2 cellular contexts compared by ENCODE assay signal in genomic region chr11:19116315-19116970, GRCh38.
A peak's percentile ranks its signal among the peaks of the same experiment; 100 is the strongest.
TF ChIP-seq lines count a peak whose summit lies in the region.

No MANE protein-coding gene starts in this region.

TF ChIP-seq in HEK293, 187 proteins besides CTCF, POLR2A, EP300 and RAD21 (continued from another document):
- no peak for TF ChIP-seq ZNF239 (tag by site-specific recombination; IDR thresholded peaks at IDR 0.05)
- no peak for TF ChIP-seq ZNF416 (tag by site-specific recombination; IDR thresholded peaks at IDR 0.05)
- no peak for TF ChIP-seq ZNF677 (tag by site-specific recombination; IDR thresholded peaks at IDR 0.05)
- TF ChIP-seq ZNF114 (tag by site-specific recombination; IDR thresholded peaks at IDR 0.05), result no peak
- TF ChIP-seq SETDB1 (IDR thresholded peaks at IDR 0.05; ENCODE audit: insufficient read length, low read length), result no peak
- TF ChIP-seq SCRT1 (tag by site-specific recombination; IDR thresholded peaks at IDR 0.05; ENCODE audit: borderline replicate concordance), result no peak
- TF ChIP-seq ZNF600 (tag by site-specific recombination; IDR thresholded peaks at IDR 0.05), result no peak
- TF ChIP-seq ZNF24 (tag by site-specific recombination; IDR thresholded peaks at IDR 0.05), result no peak
- no peak for TF ChIP-seq ZNF132 (tag by site-specific recombination; IDR thresholded peaks at IDR 0.05; ENCODE audit: borderline replicate concordance)
- no peak for TF ChIP-seq ELK4 (IDR thresholded peaks at IDR 0.05; ENCODE audit: borderline replicate concordance, low read depth, low read length)
- TF ChIP-seq ZBTB7A (tag by site-specific recombination; IDR thresholded peaks at IDR 0.05; ENCODE audit: low read depth), result no peak
- no peak for TF ChIP-seq ZNF529 (tag by site-specific recombination; IDR thresholded peaks at IDR 0.05; ENCODE audit: insufficient replicate concordance)
- TF ChIP-seq REST (tag by site-specific recombination; IDR thresholded peaks at IDR 0.05), result no peak
- no peak for TF ChIP-seq ZNF426 (tag by site-specific recombination; IDR thresholded peaks at IDR 0.05)

TF ChIP-seq in K562, 482 proteins besides CTCF, POLR2A, EP300 and RAD21 (continued from another document):
- TF ChIP-seq ZNF277 (CRISPR knock-in tag; IDR thresholded peaks at IDR 0.05; ENCODE audit: borderline replicate concordance), result no peak
- 0 out of 2 replicates have a peak, but pooled peaks have one; percentile 5 for TF ChIP-seq EGR1 (conservative IDR thresholded peaks at IDR 0.05)
- no peak for TF ChIP-seq ZNF274 (IDR thresholded peaks at IDR 0.05; ENCODE audit: borderline replicate concordance, low read depth, low read length)
- TF ChIP-seq ZNF76 (CRISPR knock-in tag; IDR thresholded peaks at IDR 0.05; ENCODE audit: borderline replicate concordance), result no peak
- TF ChIP-seq ESRRA (IDR thresholded peaks at IDR 0.05; ENCODE audit: borderline replicate concordance, low read depth), result peak; percentile 81
- no peak for TF ChIP-seq SMAD2 (IDR thresholded peaks at IDR 0.05; ENCODE audit: low read depth, low read length)
- TF ChIP-seq JUND (IDR thresholded peaks at IDR 0.05; ENCODE audit: borderline replicate concordance, low read depth, low read length), result no peak
- no peak for TF ChIP-seq JUND (tag; IDR thresholded peaks at IDR 0.05; ENCODE audit: borderline replicate concordance, low read depth, low read length)
- no peak for TF ChIP-seq SRSF3 (IDR thresholded peaks at IDR 0.05; ENCODE audit: insufficient read depth, low read length)
- no peak for TF ChIP-seq ESRRB (CRISPR knock-in tag; IDR thresholded peaks at IDR 0.05; ENCODE audit: borderline replicate concordance)
- no peak for TF ChIP-seq ZNF609 (CRISPR knock-in tag; IDR thresholded peaks at IDR 0.05; ENCODE audit: borderline replicate concordance)
- TF ChIP-seq HLTF (IDR thresholded peaks at IDR 0.05), result no peak
- TF ChIP-seq CLOCK (CRISPR knock-in tag; IDR thresholded peaks at IDR 0.05; ENCODE audit: borderline replicate concordance), result no peak
